ENCODE assay signal across 4 cellular contexts in genomic region chr13:52593175-52593574, GRCh38. TPM values are rescaled to one million over a fixed set of nuclear protein-coding genes. Genes with fewer than 3 reads are reported as not detected.
DNase-seq lines count a peak whose midpoint lies in the region; FAIRE-seq and TF ChIP-seq lines count a peak whose summit lies in the region.
"Not testable (repeated sequence)": the region's sequence is repeated elsewhere in the genome, so short reads cannot be mapped to it uniquely, and the experiment has no call there.

No MANE protein-coding gene starts in this region.

- intact Hi-C loops in dendritic cell treated with granulocyte-macrophage colony-stimulating factor and Interleukin-4, amounts not matched to agents 40 ng/mL and 50 ng/mL, for 4 days (cut with micrococcal nuclease): not testable (repeated sequence)

- H3K9me1 ChIP-seq in keratinocyte (ENCODE audit: control insufficient read depth, extremely low read depth, insufficient read depth, low read length): not testable (repeated sequence)

- H3K36me3 ChIP-seq in HEK293 (ENCODE audit: control insufficient read depth in 2 of 2, insufficient read depth in 1 of 2, low read length in 2 of 2); keratinocyte (ENCODE audit: control insufficient read depth in 2 of 2, extremely low read depth in 1 of 2, insufficient read depth in 2 of 2, low read length in 2 of 2): not testable (repeated sequence)

- not testable (repeated sequence) for H3K79me2 ChIP-seq in keratinocyte (ENCODE audit: control insufficient read depth, insufficient read depth, low read length)

- not testable (repeated sequence) for H3K27ac ChIP-seq in HEK293 (ENCODE audit: extremely low read depth, low read depth, low read length); keratinocyte (ENCODE audit: control insufficient read depth, insufficient read depth, low read length)

- not testable (repeated sequence) for H2AFZ ChIP-seq in keratinocyte (ENCODE audit: control insufficient read depth, low read length)

- CTCF ChIA-PET in HEK293 (lab: Yijun Ruan, JAX): not testable (repeated sequence)

- H3K4me1 Mint-ChIP-seq in dendritic cell treated with granulocyte-macrophage colony-stimulating factor and Interleukin-4, amounts not matched to agents 40 ng/mL and 50 ng/mL, for 4 days (ENCODE audit: low read depth): not testable (repeated sequence)

- POLR2A ChIA-PET in HEK293 (lab: Yijun Ruan, JAX): not testable (repeated sequence)

- not testable (repeated sequence) for H3K4me1 ChIP-seq in HEK293 (ENCODE audit: control insufficient read depth, insufficient read depth, low read length); keratinocyte (ENCODE audit: control insufficient read depth, extremely low read depth, insufficient read depth, low read length)

- H3K4me3 ChIP-seq in HEK293 (ENCODE audit: low read depth, low read length); keratinocyte (ENCODE audit: control insufficient read depth in 2 of 3, extremely low read depth in 1 of 3, insufficient read depth in 2 of 3, low read depth in 1 of 3, low read length in 3 of 3): not testable (repeated sequence)

- not testable (repeated sequence) for H4K20me1 ChIP-seq in keratinocyte (ENCODE audit: control insufficient read depth, extremely low read depth, insufficient read depth, low read length)

- dilution Hi-C loops in keratinocyte (cut with MboI; ENCODE audit: extremely low pct_ligation_motif_present, low sequenced_read_pairs): not testable (repeated sequence)

- not testable (repeated sequence) for H3K9ac ChIP-seq in keratinocyte (ENCODE audit: control insufficient read depth, extremely low read depth, insufficient read depth, low read length)

- H3K27me3 Mint-ChIP-seq in dendritic cell treated with granulocyte-macrophage colony-stimulating factor and Interleukin-4, amounts not matched to agents 40 ng/mL and 50 ng/mL, for 4 days: not testable (repeated sequence)

- TF ChIP-seq CTCF in HEK293 (tag by site-specific recombination; IDR thresholded peaks at IDR 0.05); keratinocyte (optimal IDR thresholded peaks at IDR 0.05 in 1 of 3, IDR thresholded peaks at IDR 0.05 in 1 of 3, conservative IDR thresholded peaks at IDR 0.05 in 1 of 3; ENCODE audit: extremely low read depth in 1 of 3, insufficient read depth in 2 of 3, low read length in 3 of 3): not testable (repeated sequence)

- not testable (repeated sequence) for H3K9me3 ChIP-seq in HEK293 (ENCODE audit: control insufficient read depth, insufficient read depth, low read depth, low read length); keratinocyte (ENCODE audit: control insufficient read depth, low read depth, low read length)

- H3K4me2 ChIP-seq in keratinocyte (ENCODE audit: control insufficient read depth, extremely low read depth, insufficient read depth, low read depth, low read length): not testable (repeated sequence)

- H3K9me3 Mint-ChIP-seq in dendritic cell treated with granulocyte-macrophage colony-stimulating factor and Interleukin-4, amounts not matched to agents 40 ng/mL and 50 ng/mL, for 4 days: not testable (repeated sequence)

- peak; percentile 29 for DNase-seq in NCI-H526 treated with DMSO at 0.1 percent for 48 hours (lab: John Stamatoyannopoulos, UW)
- DNase-seq in keratinocyte (ENCODE audit: low read depth, low spot score): not testable (repeated sequence)

- not testable (repeated sequence) for H3K27me3 ChIP-seq in keratinocyte (ENCODE audit: control insufficient read depth, extremely low read depth, insufficient read depth, low read length)

- H3K4me3 Mint-ChIP-seq in dendritic cell treated with granulocyte-macrophage colony-stimulating factor and Interleukin-4, amounts not matched to agents 40 ng/mL and 50 ng/mL, for 4 days: not testable (repeated sequence)

- FAIRE-seq in keratinocyte (lab: Jason Lieb, UNC): peak; percentile 75

- not testable (repeated sequence) for H3K36me3 Mint-ChIP-seq in dendritic cell treated with granulocyte-macrophage colony-stimulating factor and Interleukin-4, amounts not matched to agents 40 ng/mL and 50 ng/mL, for 4 days (ENCODE audit: low read depth)

- H3K27ac Mint-ChIP-seq in dendritic cell treated with granulocyte-macrophage colony-stimulating factor and Interleukin-4, amounts not matched to agents 40 ng/mL and 50 ng/mL, for 4 days: peak overlapping the region; percentile 20

TF ChIP-seq in HEK293, 187 proteins besides CTCF, POLR2A, EP300 and RAD21:
- TF ChIP-seq ZNF335 (tag by site-specific recombination; conservative IDR thresholded peaks at IDR 0.05) (peak; percentile 70), ATF2 (tag by site-specific recombination; IDR thresholded peaks at IDR 0.05; ENCODE audit: low read depth) (peak; percentile 54; the same call in 1 of the 2 replicates)

RNA-seq across cellular contexts. Expression of gene HNRNPA1L2, which starts 49.1 kb away (rescaled TPM):
- polyA plus RNA-seq in keratinocyte: 3.4 to 8.4 TPM (median 7.2 TPM) in 3 replicates
- 6.4 TPM for polyA plus RNA-seq in keratinocyte (2011; ENCODE audit: low read depth)
- 5.2 and 6.5 TPM in 2 replicates for polyA plus RNA-seq in keratinocyte (2011; cell fraction: cytosol; rRNA removed)
- polyA plus RNA-seq in keratinocyte (2011; cell fraction: nucleus; rRNA removed): 6.5 and 12.1 TPM in 2 replicates
- polyA plus RNA-seq in keratinocyte (2012; ENCODE audit: low replicate concordance): 8.6 and 10.9 TPM in 2 replicates
- polyA minus RNA-seq in keratinocyte: 1.8 to 6.1 TPM in 2 of 3 replicates, not detected in the other
- not detected for polyA minus RNA-seq in keratinocyte (2011; cell fraction: cytosol; rRNA and poly(A)+ RNA removed)
- 0.74 and 1.5 TPM in 2 replicates for polyA minus RNA-seq in keratinocyte (2011; cell fraction: nucleus; rRNA and poly(A)+ RNA removed)

RNA-seq across cellular contexts. Expression of gene SUGT1, which starts 59.5 kb away (rescaled TPM):
- 25.5 to 43.9 TPM (median 31.9 TPM) in 3 replicates for polyA plus RNA-seq in keratinocyte
- 32.1 TPM for polyA plus RNA-seq in keratinocyte (2011; ENCODE audit: low read depth)
- polyA plus RNA-seq in keratinocyte (2011; cell fraction: cytosol; rRNA removed): 23.6 and 30.6 TPM in 2 replicates
- polyA plus RNA-seq in keratinocyte (2011; cell fraction: nucleus; rRNA removed): 14.5 and 28.1 TPM in 2 replicates
- 30.3 and 47.7 TPM in 2 replicates for polyA plus RNA-seq in keratinocyte (2012; ENCODE audit: low replicate concordance)
- polyA minus RNA-seq in keratinocyte: 17.9 to 29.8 TPM (median 25.0 TPM) in 3 replicates
- 24.2 TPM for polyA minus RNA-seq in keratinocyte (2011; cell fraction: cytosol; rRNA and poly(A)+ RNA removed)
- polyA minus RNA-seq in keratinocyte (2011; cell fraction: nucleus; rRNA and poly(A)+ RNA removed): 15.2 and 22.6 TPM in 2 replicates
